In genomic region chr10:103693070-103693811, GRCh38 we compare ENCODE assay signal across 8 cellular contexts.
DNase-seq lines count a peak whose midpoint lies in the region; ATAC-seq, FAIRE-seq and TF ChIP-seq lines count a peak whose summit lies in the region.

No MANE protein-coding gene starts in this region.

- H3K27me3 ChIP-seq in mesendoderm (ENCODE audit: insufficient read depth, low read length, poor library complexity) = peaks cover 6% of the 10 kb centered on the region

- peak; percentile 18 for DNase-seq in EL
- DNase-seq in OCI-M1 (lab: John Stamatoyannopoulos, UW) = peak; percentile 27
- no peak for DNase-seq in astrocyte of the spinal cord (ENCODE audit: low read depth, low spot score)
- DNase-seq in mesendoderm = peak; percentile 32
- peak; percentile 73 for DNase-seq in urothelium cell line (ENCODE audit: low spot score)
- no peak for DNase-seq in mucosa of gallbladder (ENCODE audit: low spot score)

- TF ChIP-seq CTCF in astrocyte of the spinal cord (IDR thresholded peaks at IDR 0.05; ENCODE audit: low read depth, low read length) = no peak

- no peak overlapping the region for H2BK15ac ChIP-seq in mesendoderm (replicated peaks; ENCODE audit: low read depth)

- H3K4me1 ChIP-seq in mesendoderm (ENCODE audit: control insufficient read depth, low read depth, low read length) = peaks cover 13% of the 10 kb centered on the region

- in situ Hi-C loops in astrocyte of the spinal cord (cut with HindIII; ENCODE audit: low sequenced_read_pairs) = no loop called here

- H3K27ac ChIP-seq in mesendoderm (ENCODE audit: low read depth, low read length) = no peak overlapping the region

- H3K18ac ChIP-seq in mesendoderm (ENCODE audit: low read length) = peak overlapping the region; percentile 34

- H3K9ac ChIP-seq in mesendoderm (ENCODE audit: low read length) = peak overlapping the region; percentile 61

- no peaks in the 10 kb centered on the region for H3K79me2 ChIP-seq in mesendoderm (ENCODE audit: control insufficient read depth, insufficient read depth, low read length)

- H4K8ac ChIP-seq in mesendoderm (ENCODE audit: low read depth, low read length) = no peak overlapping the region

- H4K5ac ChIP-seq in mesendoderm (ENCODE audit: low read length) = no peak overlapping the region

- ATAC-seq in GM21528 (IDR thresholded peaks at IDR 0.05; ENCODE audit: low FRiP score, unreplicated experiment) (peak; percentile 26), HG03457 (IDR thresholded peaks at IDR 0.05; ENCODE audit: unreplicated experiment) (no peak)

- H3K56ac ChIP-seq in mesendoderm (ENCODE audit: low read length) = peak overlapping the region; percentile 83

- peak overlapping the region; percentile 30 for H3K4me3 ChIP-seq in astrocyte of the spinal cord (ENCODE audit: low read depth, low read length)
- H3K4me3 ChIP-seq in mesendoderm (ENCODE audit: low read length) = no peak overlapping the region

- H3K23ac ChIP-seq in mesendoderm (ENCODE audit: low read length) = no peak overlapping the region

- H2BK120ac ChIP-seq in mesendoderm (ENCODE audit: low read depth, low read length) = no peak overlapping the region

- no peak overlapping the region for H2AK5ac ChIP-seq in mesendoderm (ENCODE audit: low read length)

- peak overlapping the region; percentile 85 for H3K4me2 ChIP-seq in mesendoderm (ENCODE audit: low read length)

- no peaks in the 10 kb centered on the region for H3K79me1 ChIP-seq in mesendoderm (ENCODE audit: low read length)

- WGBS in mesendoderm (ENCODE audit: extremely low coverage, insufficient coverage, low lambda C conversion rate) = no CpG with 5 or more reads among the region's 62 CpGs

- H2BK5ac ChIP-seq in mesendoderm (ENCODE audit: low read length) = no peak overlapping the region

- FAIRE-seq in urothelium cell line (lab: Jason Lieb, UNC) = no peak

- H3K4ac ChIP-seq in mesendoderm (ENCODE audit: low read depth, low read length) = no peak overlapping the region

- H3K36me3 ChIP-seq in mesendoderm (ENCODE audit: control insufficient read depth, insufficient read depth, low read length) = no peaks in the 10 kb centered on the region

Comparison
In these comparisons a context has a peak if more than half of its experiments do, and no peak if none do; other contexts are left out.
1. DNase-seq: peak in EL (single experiment), OCI-M1 (single experiment), mesendoderm (single experiment) and urothelium cell line (single experiment); none in astrocyte of the spinal cord (single experiment) and mucosa of gallbladder (single experiment).